In the genomic region with DNA sequence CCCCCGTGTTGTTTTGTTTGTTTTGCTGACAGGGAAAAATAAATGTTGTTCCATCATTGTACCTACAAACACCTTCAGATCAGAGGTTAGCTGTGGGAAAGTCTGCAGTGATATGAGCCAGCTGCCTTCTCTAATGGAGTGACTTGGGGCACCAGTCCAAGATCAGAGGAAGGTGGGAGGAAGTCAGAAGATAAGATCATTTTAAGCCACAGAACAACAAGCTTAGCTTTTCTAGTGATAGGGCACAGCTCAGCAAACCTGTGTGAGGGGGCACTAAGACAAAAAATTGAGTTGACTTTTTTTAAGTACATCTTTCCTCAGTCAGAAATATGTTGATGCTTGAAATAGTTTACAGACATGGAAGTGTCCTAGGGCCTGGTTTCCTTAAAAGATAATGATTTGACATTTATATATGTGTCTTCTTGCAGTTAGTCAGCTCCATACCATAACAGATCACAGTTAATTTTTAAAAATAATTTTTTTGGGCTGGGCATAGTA, we compare ENCODE assay signal across 8 cellular contexts.
DNase-seq lines count a peak whose midpoint lies in the region; ATAC-seq, FAIRE-seq and TF ChIP-seq lines count a peak whose summit lies in the region.

No MANE protein-coding gene starts in this region.

- H3K4me2 ChIP-seq in endothelial cell of umbilical vein (ENCODE audit: insufficient read depth, low read length) = no peak overlapping the region

- H3K27me3 ChIP-seq in endothelial cell of umbilical vein (ENCODE audit: control insufficient read depth in 2 of 2, insufficient read depth in 2 of 2, low read length in 2 of 2) = no peaks in the 10 kb centered on the region

- CTCF ChIA-PET in endothelial cell of umbilical vein (lab: Charles Lee) = no interaction called here

- FAIRE-seq in endothelial cell of umbilical vein (lab: Jason Lieb, UNC) = no peak

- DNase-seq in ELR (ENCODE audit: low read depth) (peak; percentile 3), endothelial cell of umbilical vein (ENCODE audit: low read depth, low spot score) (peak; percentile 39), NCI-H345 (lab: John Stamatoyannopoulos, UW) (no peak), inferior parietal cortex (ENCODE audit: extremely low spot score) (no peak)
- DNase-seq in activated CD4-positive, alpha-beta T cell treated with anti-CD3 and anti-CD28 coated beads, Interleukin-2, amount 50 U/mL, for 1 hour = peak; percentile 38

- no peak for TF ChIP-seq CTCF in endothelial cell of umbilical vein (IDR thresholded peaks at IDR 0.05; ENCODE audit: extremely low read depth in 1 of 2, insufficient read depth in 1 of 2, low read depth in 1 of 2, low read length in 2 of 2)

- H3K27ac ChIP-seq in endothelial cell of umbilical vein (ENCODE audit: insufficient read depth, low read depth, low read length) = no peak overlapping the region
- H3K27ac ChIP-seq in skin epidermis = peak overlapping the region in 18 of 21 experiments; percentile 13 to 80 (median 58)

- POLR2A ChIA-PET in endothelial cell of umbilical vein (lab: Charles Lee) = no interaction called here

- TF ChIP-seq POLR2A in endothelial cell of umbilical vein (IDR thresholded peaks at IDR 0.05; ENCODE audit: low read depth, low read length) = no peak

- no peaks in the 10 kb centered on the region for H4K20me1 ChIP-seq in endothelial cell of umbilical vein (replicated peaks; ENCODE audit: control insufficient read depth, extremely low read depth, insufficient read depth, low read length)

- H3K4me3 ChIP-seq in endothelial cell of umbilical vein (replicated peaks in 1 of 3; ENCODE audit: insufficient read depth in 1 of 3, low read depth in 1 of 3, low read length in 3 of 3) (no peak overlapping the region), skin epidermis (no peak overlapping the region)

- no TSS peak for BruUV-seq in endothelial cell of umbilical vein (replicated peaks; lab: Mats Ljungman, UMichigan)

- H3K79me2 ChIP-seq in endothelial cell of umbilical vein (ENCODE audit: control insufficient read depth, insufficient read depth, low read length) = no peaks in the 10 kb centered on the region

- no peaks in the 10 kb centered on the region for H3K36me3 ChIP-seq in endothelial cell of umbilical vein (ENCODE audit: control insufficient read depth in 2 of 2, extremely low read depth in 1 of 2, insufficient read depth in 2 of 2, low read length in 2 of 2)

- H3K4me1 ChIP-seq in endothelial cell of umbilical vein (ENCODE audit: control insufficient read depth, extremely low read depth, insufficient read depth, low read length) = peaks cover 16% of the 10 kb centered on the region

- intact Hi-C loops in endothelial cell of umbilical vein (cut with micrococcal nuclease) = loop anchor here (5.0 kb wide), 1 partner anchor 319 kb away; no protein-coding TSS in a partner anchor

- dilution Hi-C loops in endothelial cell of umbilical vein (cut with MboI; ENCODE audit: extremely low pct_ligation_motif_present, low sequenced_read_pairs) = no loop called here

- peak; percentile 38 for ATAC-seq in HG03342 (IDR thresholded peaks at IDR 0.05; ENCODE audit: unreplicated experiment)
- no peak for ATAC-seq in HG02571 (IDR thresholded peaks at IDR 0.05; ENCODE audit: unreplicated experiment)

- no peak overlapping the region for H2AFZ ChIP-seq in endothelial cell of umbilical vein (ENCODE audit: low read depth, low read length)

- H3K9ac ChIP-seq in endothelial cell of umbilical vein (replicated peaks; ENCODE audit: extremely low read depth, insufficient read depth, low read length) = no peak overlapping the region

- no peaks in the 10 kb centered on the region for H3K9me1 ChIP-seq in endothelial cell of umbilical vein (replicated peaks; ENCODE audit: control insufficient read depth, extremely low read depth, insufficient read depth, low read length)

- H3K9me3 ChIP-seq in endothelial cell of umbilical vein (replicated peaks; ENCODE audit: control insufficient read depth, insufficient read depth, low read length) = no peaks in the 10 kb centered on the region

TF ChIP-seq in endothelial cell of umbilical vein, 7 proteins besides CTCF, POLR2A, EP300 and RAD21:
- no peak for TF ChIP-seq POLR2AphosphoS5 (IDR thresholded peaks at IDR 0.05; ENCODE audit: insufficient read depth, low read depth, low read length)
- no peak for TF ChIP-seq JUN (IDR thresholded peaks at IDR 0.05; ENCODE audit: borderline replicate concordance, insufficient read depth, insufficient read length, low read depth)
- TF ChIP-seq MYC (IDR thresholded peaks at IDR 0.05; ENCODE audit: low read depth, low read length) = no peak
- TF ChIP-seq GATA2 (IDR thresholded peaks at IDR 0.05; ENCODE audit: insufficient read depth, insufficient read length, low read depth, low read length) = no peak
TF ChIP-seq in endothelial cell of umbilical vein: peak in this region for 0.

Comparison
In these comparisons a context has a peak if more than half of its experiments do, and no peak if none do; other contexts are left out.
1. DNase-seq: peak in ELR (single experiment), activated CD4-positive, alpha-beta T cell treated with anti-CD3 and anti-CD28 coated beads, Interleukin-2, amount 50 U/mL, for 1 hour (single experiment) and endothelial cell of umbilical vein (single experiment); none in NCI-H345 (single experiment) and inferior parietal cortex (single experiment).